Comparison of ENCODE assay signal across 9 cellular contexts in genomic region chr7:106462365-106462859, GRCh38.
A peak's percentile ranks its signal among the peaks of the same experiment; 100 is the strongest.
DNase-seq lines count a peak whose midpoint lies in the region; ATAC-seq lines count a peak whose summit lies in the region.
"Had no signal": no experiment of that assay in that cellular context is flagged by ENCODE, and none has a peak within 500 bp of the region (broad histone marks: within the 10 kb centered on the region; RNA-seq: fewer than 3 reads in every experiment).

No MANE protein-coding gene starts in this region.

- peaks cover 7% of the 10 kb centered on the region for H3K4me1 Mint-ChIP-seq in activated naive CD8-positive, alpha-beta T cell treated with anti-CD3 and anti-CD28 coated beads, Interleukin-2, amount 10 ng/mL, durations not matched to agents 7 days and 5 days
- peaks cover 14% of the 10 kb centered on the region for H3K4me1 Mint-ChIP-seq in stimulated activated effector memory CD8-positive, alpha-beta T cell treated with anti-CD3 and anti-CD28 coated beads, Interleukin-12 subunit alpha, Interleukin-12 subunit beta, amount 100 ng/mL, for 72 hours

- no peaks in the 10 kb centered on the region for H3K36me3 Mint-ChIP-seq in activated naive CD8-positive, alpha-beta T cell treated with anti-CD3 and anti-CD28 coated beads, Interleukin-2, amount 10 ng/mL, durations not matched to agents 7 days and 5 days
- no peaks in the 10 kb centered on the region for H3K36me3 Mint-ChIP-seq in stimulated activated effector memory CD8-positive, alpha-beta T cell treated with anti-CD3 and anti-CD28 coated beads, Interleukin-12 subunit alpha, Interleukin-12 subunit beta, amount 100 ng/mL, for 72 hours

- H3K4me3 Mint-ChIP-seq in activated naive CD8-positive, alpha-beta T cell treated with anti-CD3 and anti-CD28 coated beads, Interleukin-2, amount 10 ng/mL, durations not matched to agents 7 days and 5 days = no peak overlapping the region
- H3K4me3 Mint-ChIP-seq in stimulated activated effector memory CD8-positive, alpha-beta T cell treated with anti-CD3 and anti-CD28 coated beads, Interleukin-12 subunit alpha, Interleukin-12 subunit beta, amount 100 ng/mL, for 72 hours = no peak overlapping the region

- no peaks in the 10 kb centered on the region for H3K9me3 ChIP-seq in right cardiac atrium (ENCODE audit: control insufficient read depth, low read length)
- H3K9me3 ChIP-seq: HAP-1 had no signal

- DNase-seq in A172 (ENCODE audit: low spot score) (peak; percentile 50), ELR (ENCODE audit: low read depth) (peak; percentile 61), NCI-H1417 treated with DMSO at 0.1 percent for 48 hours (lab: John Stamatoyannopoulos, UW) (peak; percentile 13), right cardiac atrium (no peak), NCI-H524 treated with DMSO at 0.1 percent for 48 hours (lab: John Stamatoyannopoulos, UW) (no peak)
- no peak for DNase-seq in activated naive CD8-positive, alpha-beta T cell treated with anti-CD3 and anti-CD28 coated beads, Interleukin-2, amount 10 ng/mL, durations not matched to agents 7 days and 5 days
- DNase-seq in stimulated activated effector memory CD8-positive, alpha-beta T cell treated with anti-CD3 and anti-CD28 coated beads, Interleukin-12 subunit alpha, Interleukin-12 subunit beta, amount 100 ng/mL, for 72 hours (ENCODE audit: low spot score in 2 of 2) = no peak
- no peak for DNase-seq in stimulated activated CD4-positive, alpha-beta T cell treated with anti-CD3 and anti-CD28 coated beads, Interleukin-2, amount 100 ng/mL, for 48 hours

- intact Hi-C loops in right cardiac atrium (cut with DNase I) = loop anchor here in 3 of 4 donors (5.0 to 10.0 kb wide), 2 partner anchors 178 to 285 kb away; partner anchors contain the start of gene NAMPT (in 2 of the 3)

- 35% methylated on average over 4 of the region's 4 CpGs for WGBS in right cardiac atrium

- no peak overlapping the region for H3K27ac Mint-ChIP-seq in activated naive CD8-positive, alpha-beta T cell treated with anti-CD3 and anti-CD28 coated beads, Interleukin-2, amount 10 ng/mL, durations not matched to agents 7 days and 5 days
- peak overlapping the region; percentile 15 for H3K27ac Mint-ChIP-seq in stimulated activated effector memory CD8-positive, alpha-beta T cell treated with anti-CD3 and anti-CD28 coated beads, Interleukin-12 subunit alpha, Interleukin-12 subunit beta, amount 100 ng/mL, for 72 hours

- H3K4me1 ChIP-seq in right cardiac atrium (ENCODE audit: control insufficient read depth, insufficient read depth, low read length) = no peaks in the 10 kb centered on the region
- H3K4me1 ChIP-seq: HAP-1 had no signal

- POLR2A ChIA-PET in activated naive CD8-positive, alpha-beta T cell treated with anti-CD3 and anti-CD28 coated beads, Interleukin-2, amount 10 ng/mL, durations not matched to agents 7 days and 5 days (lab: Charles Lee) = no interaction called here

- no peak overlapping the region for H3K27ac ChIP-seq in right cardiac atrium (ENCODE audit: low read length)

- H3K27me3 ChIP-seq in right cardiac atrium (ENCODE audit: control insufficient read depth, insufficient read depth) = no peaks in the 10 kb centered on the region

- H3K27me3 Mint-ChIP-seq in activated naive CD8-positive, alpha-beta T cell treated with anti-CD3 and anti-CD28 coated beads, Interleukin-2, amount 10 ng/mL, durations not matched to agents 7 days and 5 days = no peaks in the 10 kb centered on the region

- ATAC-seq in activated naive CD8-positive, alpha-beta T cell treated with anti-CD3 and anti-CD28 coated beads, Interleukin-2, amount 10 ng/mL, durations not matched to agents 7 days and 5 days (ENCODE audit: low read depth) = peak; percentile 26
- ATAC-seq in right cardiac atrium = peak; percentile 42 to 53
- ATAC-seq in stimulated activated effector memory CD8-positive, alpha-beta T cell treated with anti-CD3 and anti-CD28 coated beads, Interleukin-12 subunit alpha, Interleukin-12 subunit beta, amount 100 ng/mL, for 72 hours = peak; percentile 28

- no peak overlapping the region for H3K4me3 ChIP-seq in right cardiac atrium (ENCODE audit: low read length)
- H3K4me3 ChIP-seq: HAP-1 had no signal

- peaks cover 2% of the 10 kb centered on the region for H3K9me3 Mint-ChIP-seq in activated naive CD8-positive, alpha-beta T cell treated with anti-CD3 and anti-CD28 coated beads, Interleukin-2, amount 10 ng/mL, durations not matched to agents 7 days and 5 days
- no peaks in the 10 kb centered on the region for H3K9me3 Mint-ChIP-seq in stimulated activated effector memory CD8-positive, alpha-beta T cell treated with anti-CD3 and anti-CD28 coated beads, Interleukin-12 subunit alpha, Interleukin-12 subunit beta, amount 100 ng/mL, for 72 hours

Comparison
In these comparisons a context has a peak if more than half of its experiments do, and no peak if none do; other contexts are left out.
1. DNase-seq: peak in A172 (single experiment), ELR (single experiment) and NCI-H1417 treated with DMSO at 0.1 percent for 48 hours (single experiment); none in activated naive CD8-positive, alpha-beta T cell treated with anti-CD3 and anti-CD28 coated beads, Interleukin-2, amount 10 ng/mL, durations not matched to agents 7 days and 5 days (single experiment), right cardiac atrium (0 of 3), stimulated activated effector memory CD8-positive, alpha-beta T cell treated with anti-CD3 and anti-CD28 coated beads, Interleukin-12 subunit alpha, Interleukin-12 subunit beta, amount 100 ng/mL, for 72 hours (0 of 2), NCI-H524 treated with DMSO at 0.1 percent for 48 hours (single experiment) and stimulated activated CD4-positive, alpha-beta T cell treated with anti-CD3 and anti-CD28 coated beads, Interleukin-2, amount 100 ng/mL, for 48 hours (0 of 2).
2. Peak in every context shown above with its lines, with median percentiles within 50 percentile points of each other: ATAC-seq.